10 cellular contexts compared by ENCODE assay signal in genomic region chr15:74791007-74791406, GRCh38. TPM values are rescaled to one million over a fixed set of nuclear protein-coding genes. Genes with fewer than 3 reads are reported as not detected.
DNase-seq lines count a peak whose midpoint lies in the region; ATAC-seq and TF ChIP-seq lines count a peak whose summit lies in the region.
"Had no signal": no experiment of that assay in that cellular context is flagged by ENCODE, and none has a peak within 500 bp of the region (broad histone marks: within the 10 kb centered on the region; RNA-seq: fewer than 3 reads in every experiment).

No MANE protein-coding gene starts in this region.

- TF ChIP-seq EP300 in sigmoid colon (IDR thresholded peaks at IDR 0.05) = no peak

- H4K20me1 ChIP-seq in DOHH2 (ENCODE audit: control insufficient read depth, insufficient read depth, low read depth, low read length) = peaks cover 33% of the 10 kb centered on the region
- H4K20me1 ChIP-seq in Karpas-422 (ENCODE audit: insufficient read depth, low read depth, low read length) = no peaks in the 10 kb centered on the region; the same call in 1 of the 2 replicates

- WGBS in sigmoid colon, 2 donors = 28 to 29% methylated on average over 1 of the region's 1 CpG

- H3K9ac ChIP-seq in Karpas-422 (ENCODE audit: low read length) (peak overlapping the region; percentile 95), adipocyte (ENCODE audit: low read length) (peak overlapping the region; percentile 61)

- H3K27ac ChIP-seq in DOHH2 (ENCODE audit: low read depth, low read length) = peak overlapping the region; percentile 99
- H3K27ac ChIP-seq in Karpas-422 (ENCODE audit: low read length) = peak overlapping the region; percentile 100
- peak overlapping the region in 3 of 4 donors; percentile 43 to 72 (median 64) for H3K27ac ChIP-seq in sigmoid colon

- H3F3A ChIP-seq in DOHH2 (ENCODE audit: control insufficient read depth, insufficient read depth) = peaks cover 50% of the 10 kb centered on the region

- intact Hi-C loops in sigmoid colon (cut with DNase I) = no loop called here

- H3K27me3 ChIP-seq in DOHH2 (ENCODE audit: control insufficient read depth, low read length) (no peaks in the 10 kb centered on the region), Karpas-422 (ENCODE audit: low read length) (no peaks in the 10 kb centered on the region), adipocyte (replicated peaks; ENCODE audit: control insufficient read depth, insufficient read depth, low read length) (no peaks in the 10 kb centered on the region), sigmoid colon (no peaks in the 10 kb centered on the region)

- no peak for TF ChIP-seq POLR2A in sigmoid colon (IDR thresholded peaks at IDR 0.05)

- no peak for ATAC-seq in GM18858 (IDR thresholded peaks at IDR 0.05; ENCODE audit: unreplicated experiment)

- H3K36me3 ChIP-seq in DOHH2 (ENCODE audit: control insufficient read depth, low read length) (peaks cover 88% of the 10 kb centered on the region), Karpas-422 (ENCODE audit: insufficient read depth, low read length) (peaks cover 23% of the 10 kb centered on the region), adipocyte (ENCODE audit: control insufficient read depth, insufficient read depth, low read length, severe bottlenecking) (no peaks in the 10 kb centered on the region), sigmoid colon (no peaks in the 10 kb centered on the region)

- peak overlapping the region; percentile 100 for H3K4me2 ChIP-seq in DOHH2 (ENCODE audit: low read length)
- peak overlapping the region; percentile 92 for H3K4me2 ChIP-seq in Karpas-422 (ENCODE audit: low read depth, low read length, poor library complexity, severe bottlenecking)

- H3K4me3 ChIP-seq in DOHH2 (ENCODE audit: low read length) (peak overlapping the region; percentile 98), Karpas-422 (ENCODE audit: low read length) (peak overlapping the region; percentile 69), adipocyte (ENCODE audit: low read length) (no peak overlapping the region), sigmoid colon (no peak overlapping the region)

- DNase-seq in Karpas-422 (peak; percentile 71), adipocyte (ENCODE audit: low read depth) (no peak), sigmoid colon (no peak), NCI-H82 treated with DMSO at 0.1 percent for 48 hours (lab: John Stamatoyannopoulos, UW; ENCODE audit: unreplicated experiment) (no peak)
- no peak for DNase-seq in stimulated activated naive CD4-positive, alpha-beta T cell treated with Interleukin-2 at 50 U/mL for 16 hours (lab: John Stamatoyannopoulos, UW)
- DNase-seq: activated CD4-positive, CD25-positive, alpha-beta regulatory T cell treated with anti-CD3 and anti-CD28 coated beads, Interleukin-2, amount 50 U/mL, for 72 hours; DMS79 treated with DMSO at 0.1 percent for 48 hours; SHP77 treated with DMSO at 0.1 percent for 48 hours had no signal

- H3K9me3 ChIP-seq in DOHH2 (ENCODE audit: control insufficient read depth, insufficient read depth, low read length) (no peaks in the 10 kb centered on the region), Karpas-422 (ENCODE audit: low read length) (no peaks in the 10 kb centered on the region), adipocyte (ENCODE audit: control insufficient read depth, low read length) (no peaks in the 10 kb centered on the region), sigmoid colon (no peaks in the 10 kb centered on the region)

- TF ChIP-seq CTCF in DOHH2 (IDR thresholded peaks at IDR 0.05; ENCODE audit: low read depth, low read length, poor library complexity, severe bottlenecking) = no peak
- no peak for TF ChIP-seq CTCF in sigmoid colon (IDR thresholded peaks at IDR 0.05)

- peaks cover 95% of the 10 kb centered on the region for H3K4me1 ChIP-seq in DOHH2 (ENCODE audit: control insufficient read depth, low read length)
- H3K4me1 ChIP-seq in Karpas-422 (ENCODE audit: low read length) = peaks cover 96% of the 10 kb centered on the region
- H3K4me1 ChIP-seq in adipocyte (ENCODE audit: control insufficient read depth, insufficient read depth, low read length) = peaks cover 26% of the 10 kb centered on the region
- H3K4me1 ChIP-seq in sigmoid colon = peaks cover 0 to 64% (median 59%) of the 10 kb centered on the region in 4 donors

- H3K79me2 ChIP-seq in DOHH2 (ENCODE audit: control insufficient read depth, low read length) (peaks cover 93% of the 10 kb centered on the region), Karpas-422 (ENCODE audit: low read length) (peaks cover 59% of the 10 kb centered on the region)

- H3K9me2 ChIP-seq in DOHH2 (replicated peaks; ENCODE audit: control insufficient read depth, low read length) = no peaks in the 10 kb centered on the region
- H3K9me2 ChIP-seq in Karpas-422 (replicated peaks; ENCODE audit: insufficient read depth, low read length) = no peaks in the 10 kb centered on the region

- no peak overlapping the region for H2AFZ ChIP-seq in Karpas-422 (ENCODE audit: low read length)

RNA-seq across cellular contexts. Expression of gene CSK, which starts 9.1 kb away (rescaled TPM):
- 172 and 306 TPM in 2 replicates for total RNA-seq in Karpas-422 (2014; rRNA removed; shearing (Covaris generic); ENCODE audit: low replicate concordance)
- total RNA-seq in sigmoid colon = 10 to 100 TPM in 3 of 4 donors, 1 to 10 TPM in 1; 9.7 to 22.4 (median 14.2) TPM
- polyA plus RNA-seq in sigmoid colon = 100 to 1,000 TPM in 1 of 3 donors, 10 to 100 TPM in 2; 40.8 to 125 (median 55.0) TPM

RNA-seq across cellular contexts. Expression of gene LMAN1L, which starts 21.6 kb away (rescaled TPM):
- total RNA-seq in Karpas-422 (2014; rRNA removed; shearing (Covaris generic); ENCODE audit: low replicate concordance) = 3.3 and 4.3 TPM in 2 replicates
- 1 to 10 TPM in 1 of 4 donors, not detected in 3; 1.8 TPM for total RNA-seq in sigmoid colon
- under 1 TPM in 1 of 3 donors, not detected in 2; 0.64 TPM for polyA plus RNA-seq in sigmoid colon

RNA-seq across cellular contexts. Expression of gene CPLX3, which starts 35.4 kb away (rescaled TPM):
- 5.2 and 7.3 TPM in 2 replicates for total RNA-seq in Karpas-422 (2014; rRNA removed; shearing (Covaris generic); ENCODE audit: low replicate concordance)
- under 1 TPM in 1 of 4 donors, not detected in 3; 0.41 TPM for total RNA-seq in sigmoid colon
- under 1 TPM in 1 of 3 donors, not detected in 2; 0.28 TPM for polyA plus RNA-seq in sigmoid colon

RNA-seq across cellular contexts. Expression of gene CYP1A2, which starts 42.4 kb away (rescaled TPM):
- total RNA-seq in Karpas-422 (2014; rRNA removed; shearing (Covaris generic); ENCODE audit: low replicate concordance) = not detected in 2 replicates
- total RNA-seq in sigmoid colon = not detected
- polyA plus RNA-seq in sigmoid colon = not detected

RNA-seq across cellular contexts. Expression of gene ULK3, which starts 51.9 kb away (rescaled TPM):
- 87.3 and 89.6 TPM in 2 replicates for total RNA-seq in Karpas-422 (2014; rRNA removed; shearing (Covaris generic); ENCODE audit: low replicate concordance)
- total RNA-seq in sigmoid colon = 10 to 100 TPM; 21.1 to 46.8 (median 30.6) TPM
- 10 to 100 TPM; 46.9 to 48.6 (median 48.4) TPM for polyA plus RNA-seq in sigmoid colon

Comparison
In these comparisons a context has a peak if more than half of its experiments do, and no peak if none do; other contexts are left out.
1. H3K4me3 ChIP-seq: peak in DOHH2 (single experiment) and Karpas-422 (single experiment); none in adipocyte (single experiment) and sigmoid colon (0 of 4).
2. Peak in every context shown above with its lines, with median percentiles within 50 percentile points of each other: H3K27ac ChIP-seq.